In the genomic region with DNA sequence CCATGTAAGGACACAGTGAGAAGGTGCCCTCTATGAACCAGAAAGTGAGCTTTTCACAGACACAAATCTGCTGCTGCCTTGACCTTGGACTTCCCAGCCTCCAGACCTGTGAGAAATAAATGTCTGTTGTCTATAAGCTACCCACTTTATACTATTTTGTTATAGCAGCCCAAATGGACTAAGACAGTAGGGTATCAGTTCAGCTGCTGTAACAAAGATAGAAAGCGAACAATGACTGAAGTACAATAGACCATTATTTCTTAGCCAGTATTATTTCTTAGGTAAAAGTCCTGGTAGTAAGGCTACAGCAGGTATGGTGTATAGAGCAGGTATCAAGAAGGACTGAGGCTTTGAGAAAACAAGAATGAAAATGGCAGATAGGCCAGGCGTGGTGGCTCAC, we compare ENCODE assay signal across 17 cellular contexts.
DNase-seq lines count a peak whose midpoint lies in the region; ATAC-seq, FAIRE-seq and TF ChIP-seq lines count a peak whose summit lies in the region.
"Had no signal": no experiment of that assay in that cellular context is flagged by ENCODE, and none has a peak within 500 bp of the region (broad histone marks: within the 10 kb centered on the region; RNA-seq: fewer than 3 reads in every experiment).

No MANE protein-coding gene starts in this region.

- TF ChIP-seq CTCF in PC-3 (conservative IDR thresholded peaks at IDR 0.05; ENCODE audit: low read depth, low read length) (no peak), GM12878 (IDR thresholded peaks at IDR 0.05 in 2 of 3, conservative IDR thresholded peaks at IDR 0.05 in 1 of 3; ENCODE audit: control insufficient read depth in 2 of 3, extremely low read depth in 1 of 3, insufficient read depth in 1 of 3, low read depth in 3 of 3, low read length in 3 of 3) (no peak), osteocyte (IDR thresholded peaks at IDR 0.05) (no peak)

- H3K4me1 Mint-ChIP-seq in osteocyte (ENCODE audit: unreplicated experiment) = peaks cover 39% of the 10 kb centered on the region

- peaks cover 10% of the 10 kb centered on the region for H3F3A ChIP-seq in PC-3 (ENCODE audit: low read length, unreplicated experiment)

- H3K27ac ChIP-seq in PC-3 (ENCODE audit: low read length) (peak overlapping the region; percentile 76), GM12878 (ENCODE audit: control insufficient read depth, insufficient read depth) (no peak overlapping the region)

- H4K20me1 ChIP-seq in PC-3 (ENCODE audit: low read length) (no peaks in the 10 kb centered on the region), GM12878 (ENCODE audit: control insufficient read depth, insufficient read depth) (no peaks in the 10 kb centered on the region)

- H3K4me3 ChIP-seq in PC-3 (ENCODE audit: low read length) (no peak overlapping the region), GM12878 (no peak overlapping the region)
- H3K4me3 ChIP-seq: GM23338 had no signal

- in situ Hi-C loops in GM12878 (cut with MboI) = no loop called here

- intact Hi-C loops in PC-3 (cut with micrococcal nuclease) = loop anchor here (5.0 kb wide), 1 partner anchor 418 kb away; no protein-coding TSS in a partner anchor
- intact Hi-C loops in GM12878 (cut with micrococcal nuclease; ENCODE audit: unreplicated experiment) = no loop called here

- peaks cover 60% of the 10 kb centered on the region for H3K4me1 ChIP-seq in PC-3 (ENCODE audit: insufficient read depth, low read length)
- H3K4me1 ChIP-seq in GM12878 (ENCODE audit: control insufficient read depth, insufficient read depth, low read length) = peaks cover 10% of the 10 kb centered on the region

- no TSS peak for BruUV-seq in PC-3 (replicated peaks; lab: Mats Ljungman, UMichigan)
- no TSS peak for BruUV-seq in GM12878 (replicated peaks; lab: Mats Ljungman, UMichigan)

- no peaks in the 10 kb centered on the region for H3K27me3 Mint-ChIP-seq in osteocyte (ENCODE audit: unreplicated experiment)
- H3K27me3 Mint-ChIP-seq: CD4-positive, alpha-beta memory T cell had no signal

- H3K4me2 ChIP-seq in PC-3 (ENCODE audit: low read length) (no peak overlapping the region), GM12878 (ENCODE audit: control insufficient read depth, insufficient read depth) (no peak overlapping the region)
- H3K4me2 ChIP-seq: GM23338 had no signal

- no peaks in the 10 kb centered on the region for H3K9me2 ChIP-seq in PC-3 (replicated peaks; ENCODE audit: low read length)

- H3K79me2 ChIP-seq in PC-3 (ENCODE audit: low read length) = no peaks in the 10 kb centered on the region
- peaks cover 2% of the 10 kb centered on the region; the same call in 1 of the 2 replicates for H3K79me2 ChIP-seq in GM12878 (ENCODE audit: control insufficient read depth, insufficient read depth, low read length)

- TF ChIP-seq EP300 in GM12878 (IDR thresholded peaks at IDR 0.05; ENCODE audit: borderline replicate concordance in 1 of 2, control insufficient read depth in 1 of 2, low read depth in 2 of 2, low read length in 2 of 2) = no peak

- H2AFZ ChIP-seq in PC-3 (ENCODE audit: low read length) (no peak overlapping the region), GM12878 (ENCODE audit: control insufficient read depth, low read depth, low read length) (no peak overlapping the region)
- H2AFZ ChIP-seq: GM23338 had no signal

- no peaks in the 10 kb centered on the region for H3K9me3 ChIP-seq in PC-3 (ENCODE audit: low read length)
- no peaks in the 10 kb centered on the region; the same call in 1 of the 3 replicates for H3K9me3 ChIP-seq in GM12878 (replicated peaks; ENCODE audit: control insufficient read depth, insufficient read depth, low read length)

- H3K9ac ChIP-seq in PC-3 (ENCODE audit: low read length) (no peak overlapping the region), GM12878 (ENCODE audit: control insufficient read depth, insufficient read depth, low read length) (no peak overlapping the region)

- RAD21 ChIA-PET in GM12878 (lab: Charles Lee; ENCODE audit: unreplicated experiment) = no interaction called here

- peak; percentile 18 for FAIRE-seq in GM12878 (lab: Jason Lieb, UNC)
- FAIRE-seq: G401.6, GM18507, GM19239 had no signal

- DNase-seq in PC-3 (no peak), GM12878 (ENCODE audit: low read depth, low spot score) (no peak), osteocyte (ENCODE audit: extremely low spot score, unreplicated experiment) (no peak), hypothalamus (lab: John Stamatoyannopoulos, UW) (no peak), COLO829 (ENCODE audit: low spot score) (no peak)
- DNase-seq: C1 segment of cervical spinal cord; Caco-2; CD4-positive, alpha-beta memory T cell; DMS153; DND-41; H9; HFFc6 had no signal

- 91% methylated on average over 2 of the region's 2 CpGs for WGBS in GM12878 (ENCODE audit: insufficient coverage, insufficient replicate concordance, low lambda C conversion rate, missing lambda C conversion rate)

- no peak for TF ChIP-seq RAD21 in GM12878 (IDR thresholded peaks at IDR 0.05; ENCODE audit: insufficient read depth, low read depth, low read length)

- TF ChIP-seq POLR2A in GM12878 (IDR thresholded peaks at IDR 0.05; ENCODE audit: low read depth, low read length) = no peak

- H3K36me3 ChIP-seq in PC-3 (ENCODE audit: low read depth, low read length) (no peaks in the 10 kb centered on the region), GM12878 (ENCODE audit: control insufficient read depth in 2 of 2, insufficient read depth in 2 of 2, low read length in 1 of 2) (no peaks in the 10 kb centered on the region)

- SMC1A ChIA-PET in GM12878 (lab: Charles Lee; ENCODE audit: uncharacterized antibody, unreplicated experiment) = interaction anchor here (1.1 kb wide), 1 partner anchor 181 kb away, joined by 3 read pairs; no protein-coding TSS in a partner anchor

- no peaks in the 10 kb centered on the region for H3K9me3 Mint-ChIP-seq in osteocyte (ENCODE audit: unreplicated experiment)
- H3K9me3 Mint-ChIP-seq: HFFc6 had no signal

- ATAC-seq in PC-3 (no peak), GM12878 (no peak), GM19023 (IDR thresholded peaks at IDR 0.05; ENCODE audit: unreplicated experiment) (no peak)
- ATAC-seq: GM23338 had no signal

- H3K4me3 Mint-ChIP-seq in osteocyte (ENCODE audit: unreplicated experiment) = no peak overlapping the region
- H3K4me3 Mint-ChIP-seq: CD4-positive, alpha-beta memory T cell; GM23338; H9 had no signal

- POLR2A ChIA-PET in PC-3 (lab: Charles Lee; ENCODE audit: unreplicated experiment) = interaction anchor here (0.6 kb wide), 1 partner anchor 260 kb away, joined by 3 read pairs; no protein-coding TSS in a partner anchor
- POLR2A ChIA-PET in GM12878 (lab: Charles Lee) = interaction anchor here (0.7 kb wide), 1 partner anchor 116 kb away, joined by 3 read pairs; no protein-coding TSS in a partner anchor

- CTCF ChIA-PET in PC-3 (lab: Charles Lee) (no interaction called here), GM12878 (lab: Yijun Ruan, JAX) (interaction anchor here (0.6 to 3.8 kb wide), 2 partner anchors 11 to 210 kb away, joined by 3 to 17 read pairs; no protein-coding TSS in a partner anchor)

- peak overlapping the region; percentile 27 for H3K27ac Mint-ChIP-seq in osteocyte (ENCODE audit: unreplicated experiment)
- H3K27ac Mint-ChIP-seq: CD4-positive, alpha-beta memory T cell; GM23338; H9 had no signal

- H3K27me3 ChIP-seq in PC-3 (ENCODE audit: low read length) (no peaks in the 10 kb centered on the region), GM12878 (replicated peaks in 1 of 2; ENCODE audit: control insufficient read depth in 2 of 2, insufficient read depth in 2 of 2, low read length in 1 of 2) (no peaks in the 10 kb centered on the region)

- peaks cover 5% of the 10 kb centered on the region for H3K36me3 Mint-ChIP-seq in osteocyte (ENCODE audit: unreplicated experiment)

TF ChIP-seq in GM12878, 131 proteins besides CTCF, POLR2A, EP300 and RAD21 (continues in another document):
- TF ChIP-seq STAT1 (conservative IDR thresholded peaks at IDR 0.05) (no peak), NR2C1 (IDR thresholded peaks at IDR 0.05) (no peak), BMI1 (IDR thresholded peaks at IDR 0.05; ENCODE audit: borderline replicate concordance) (no peak), YBX1 (IDR thresholded peaks at IDR 0.05) (no peak), CHD2 (IDR thresholded peaks at IDR 0.05; ENCODE audit: borderline replicate concordance, low read depth, low read length) (no peak)
- TF ChIP-seq, protein P1, sequence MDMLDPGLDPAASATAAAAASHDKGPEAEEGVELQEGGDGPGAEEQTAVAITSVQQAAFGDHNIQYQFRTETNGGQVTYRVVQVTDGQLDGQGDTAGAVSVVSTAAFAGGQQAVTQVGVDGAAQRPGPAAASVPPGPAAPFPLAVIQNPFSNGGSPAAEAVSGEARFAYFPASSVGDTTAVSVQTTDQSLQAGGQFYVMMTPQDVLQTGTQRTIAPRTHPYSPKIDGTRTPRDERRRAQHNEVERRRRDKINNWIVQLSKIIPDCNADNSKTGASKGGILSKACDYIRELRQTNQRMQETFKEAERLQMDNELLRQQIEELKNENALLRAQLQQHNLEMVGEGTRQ (IDR thresholded peaks at IDR 0.05; ENCODE audit: borderline replicate concordance, low read depth, low read length) = no peak
- TF ChIP-seq, protein P2, sequence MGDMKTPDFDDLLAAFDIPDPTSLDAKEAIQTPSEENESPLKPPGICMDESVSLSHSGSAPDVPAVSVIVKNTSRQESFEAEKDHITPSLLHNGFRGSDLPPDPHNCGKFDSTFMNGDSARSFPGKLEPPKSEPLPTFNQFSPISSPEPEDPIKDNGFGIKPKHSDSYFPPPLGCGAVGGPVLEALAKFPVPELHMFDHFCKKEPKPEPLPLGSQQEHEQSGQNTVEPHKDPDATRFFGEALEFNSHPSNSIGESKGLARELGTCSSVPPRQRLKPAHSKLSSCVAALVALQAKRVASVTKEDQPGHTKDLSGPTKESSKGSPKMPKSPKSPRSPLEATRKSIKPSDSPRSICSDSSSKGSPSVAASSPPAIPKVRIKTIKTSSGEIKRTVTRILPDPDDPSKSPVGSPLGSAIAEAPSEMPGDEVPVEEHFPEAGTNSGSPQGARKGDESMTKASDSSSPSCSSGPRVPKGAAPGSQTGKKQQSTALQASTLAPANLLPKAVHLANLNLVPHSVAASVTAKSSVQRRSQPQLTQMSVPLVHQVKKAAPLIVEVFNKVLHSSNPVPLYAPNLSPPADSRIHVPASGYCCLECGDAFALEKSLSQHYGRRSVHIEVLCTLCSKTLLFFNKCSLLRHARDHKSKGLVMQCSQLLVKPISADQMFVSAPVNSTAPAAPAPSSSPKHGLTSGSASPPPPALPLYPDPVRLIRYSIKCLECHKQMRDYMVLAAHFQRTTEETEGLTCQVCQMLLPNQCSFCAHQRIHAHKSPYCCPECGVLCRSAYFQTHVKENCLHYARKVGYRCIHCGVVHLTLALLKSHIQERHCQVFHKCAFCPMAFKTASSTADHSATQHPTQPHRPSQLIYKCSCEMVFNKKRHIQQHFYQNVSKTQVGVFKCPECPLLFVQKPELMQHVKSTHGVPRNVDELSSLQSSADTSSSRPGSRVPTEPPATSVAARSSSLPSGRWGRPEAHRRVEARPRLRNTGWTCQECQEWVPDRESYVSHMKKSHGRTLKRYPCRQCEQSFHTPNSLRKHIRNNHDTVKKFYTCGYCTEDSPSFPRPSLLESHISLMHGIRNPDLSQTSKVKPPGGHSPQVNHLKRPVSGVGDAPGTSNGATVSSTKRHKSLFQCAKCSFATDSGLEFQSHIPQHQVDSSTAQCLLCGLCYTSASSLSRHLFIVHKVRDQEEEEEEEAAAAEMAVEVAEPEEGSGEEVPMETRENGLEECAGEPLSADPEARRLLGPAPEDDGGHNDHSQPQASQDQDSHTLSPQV (IDR thresholded peaks at IDR 0.05) = no peak
